8 cellular contexts compared by ENCODE assay signal in genomic region chr3:78645628-78646310, GRCh38.
A peak's percentile ranks its signal among the peaks of the same experiment; 100 is the strongest.
DNase-seq lines count a peak whose midpoint lies in the region; TF ChIP-seq lines count a peak whose summit lies in the region.

No MANE protein-coding gene starts in this region.

- H3K79me2 ChIP-seq in SK-N-SH (ENCODE audit: insufficient read depth) (no peaks in the 10 kb centered on the region), parathyroid adenoma (no peaks in the 10 kb centered on the region)

- no peak overlapping the region; a peak in 1 of 4 replicates for H3K4me3 ChIP-seq in SK-N-SH (ENCODE audit: low read depth in 2 of 2, low read length in 1 of 2)
- H3K4me3 ChIP-seq in parathyroid adenoma (ENCODE audit: low read depth, low read length), result no peak overlapping the region

- peak; percentile 93 for TF ChIP-seq RAD21 in SK-N-SH (IDR thresholded peaks at IDR 0.05; ENCODE audit: low read length)

- no peaks in the 10 kb centered on the region for H3K36me3 Mint-ChIP-seq in activated CD4-positive, alpha-beta T cell treated with anti-CD3 and anti-CD28 coated beads, Interleukin-2, amount 10 ng/mL, durations not matched to agents 7 days and 5 days (ENCODE audit: low read depth)

- no peak overlapping the region for H3K4me3 Mint-ChIP-seq in activated CD4-positive, alpha-beta T cell treated with anti-CD3 and anti-CD28 coated beads, Interleukin-2, amount 10 ng/mL, durations not matched to agents 7 days and 5 days

- H3K36me3 ChIP-seq in SK-N-SH (replicated peaks in 1 of 2; ENCODE audit: control insufficient read depth in 1 of 2, insufficient read depth in 2 of 2, low read length in 1 of 2) (peaks cover 0 to 3% of the 10 kb centered on the region in 2 experiments), parathyroid adenoma (ENCODE audit: control insufficient read depth, insufficient read depth, low read length) (no peaks in the 10 kb centered on the region)

- H3K9ac ChIP-seq in SK-N-SH (no peak overlapping the region), parathyroid adenoma (no peak overlapping the region)

- H3K27me3 ChIP-seq in SK-N-SH (ENCODE audit: insufficient read depth), result no peaks in the 10 kb centered on the region
- no peaks in the 10 kb centered on the region for H3K27me3 ChIP-seq in parathyroid adenoma (ENCODE audit: control insufficient read depth, insufficient read depth, low read length)

- TF ChIP-seq CTCF in SK-N-SH (IDR thresholded peaks at IDR 0.05) (peak; percentile 94), parathyroid adenoma (IDR thresholded peaks at IDR 0.05) (peak; percentile 82)

- H3K27ac ChIP-seq in SK-N-SH (ENCODE audit: low read depth in 2 of 2, low read length in 1 of 2) (no peak overlapping the region), parathyroid adenoma (no peak overlapping the region)

- peaks cover 5% of the 10 kb centered on the region for H3F3A ChIP-seq in SK-N-SH (replicated peaks; ENCODE audit: insufficient read depth)

- no peaks in the 10 kb centered on the region for H3K9me3 Mint-ChIP-seq in activated CD4-positive, alpha-beta T cell treated with anti-CD3 and anti-CD28 coated beads, Interleukin-2, amount 10 ng/mL, durations not matched to agents 7 days and 5 days

- H2AFZ ChIP-seq in SK-N-SH (ENCODE audit: low read depth) (no peak overlapping the region), parathyroid adenoma (no peak overlapping the region)

- TF ChIP-seq EP300 in SK-N-SH (IDR thresholded peaks at IDR 0.05; ENCODE audit: borderline replicate concordance in 1 of 2, low read depth in 1 of 2, low read length in 1 of 2), result no peak

- DNase-seq in activated CD4-positive, alpha-beta T cell treated with anti-CD3 and anti-CD28 coated beads, Interleukin-2, amount 10 ng/mL, durations not matched to agents 7 days and 5 days, result peak; percentile 32
- DNase-seq in activated CD4-positive, alpha-beta T cell treated with anti-CD3 and anti-CD28 coated beads for 1 hour, result no peak
- DNase-seq in HCEC 1CT (peak; percentile 69), LoVo (ENCODE audit: low spot score) (peak; percentile 62), SK-N-SH (peak; percentile 36), fibroblast of the conjunctiva (ENCODE audit: low read depth) (peak; percentile 65)
- no peak for DNase-seq in activated T-cell treated with anti-CD3 and anti-CD28 coated beads, Interleukin-2, amount 50 U/mL, for 1 hour

- WGBS in SK-N-SH (ENCODE audit: low lambda C conversion rate), result 55% methylated on average over 4 of the region's 4 CpGs

- H3K4me2 ChIP-seq in SK-N-SH (no peak overlapping the region), parathyroid adenoma (ENCODE audit: low read length) (no peak overlapping the region)

- H3K4me1 ChIP-seq in SK-N-SH (ENCODE audit: control insufficient read depth in 1 of 2, insufficient read depth in 2 of 2, low read depth in 1 of 2, low read length in 1 of 2), result no peaks in the 10 kb centered on the region
- H3K4me1 ChIP-seq in parathyroid adenoma, result no peaks in the 10 kb centered on the region

- CTCF ChIA-PET in activated CD4-positive, alpha-beta T cell treated with anti-CD3 and anti-CD28 coated beads, Interleukin-2, amount 10 ng/mL, durations not matched to agents 7 days and 5 days (lab: Charles Lee), result interaction anchor here (0.6 kb wide), 1 partner anchor 23 kb away, joined by 4 read pairs; no protein-coding TSS in a partner anchor
- CTCF ChIA-PET in SK-N-SH (lab: Yijun Ruan, JAX), result interaction anchor here (0.5 to 4.3 kb wide), 63 partner anchors 10 to 1966 kb away, joined by 3 to 32 read pairs (median 4); no protein-coding TSS in a partner anchor

- H3K4me1 Mint-ChIP-seq in activated CD4-positive, alpha-beta T cell treated with anti-CD3 and anti-CD28 coated beads, Interleukin-2, amount 10 ng/mL, durations not matched to agents 7 days and 5 days, result no peaks in the 10 kb centered on the region

- POLR2A ChIA-PET in activated CD4-positive, alpha-beta T cell treated with anti-CD3 and anti-CD28 coated beads, Interleukin-2, amount 10 ng/mL, durations not matched to agents 7 days and 5 days (lab: Charles Lee), result no interaction called here
- POLR2A ChIA-PET in SK-N-SH (lab: Yijun Ruan, JAX), result no interaction called here

- no peaks in the 10 kb centered on the region for H3K27me3 Mint-ChIP-seq in activated CD4-positive, alpha-beta T cell treated with anti-CD3 and anti-CD28 coated beads, Interleukin-2, amount 10 ng/mL, durations not matched to agents 7 days and 5 days

- H3K9me2 ChIP-seq in SK-N-SH, result no peaks in the 10 kb centered on the region

- no peaks in the 10 kb centered on the region for H4K20me1 ChIP-seq in SK-N-SH (ENCODE audit: insufficient read depth)

- H3K9me3 ChIP-seq in SK-N-SH (no peaks in the 10 kb centered on the region), parathyroid adenoma (ENCODE audit: control insufficient read depth, low read length) (no peaks in the 10 kb centered on the region)

- no peak overlapping the region for H3K27ac Mint-ChIP-seq in activated CD4-positive, alpha-beta T cell treated with anti-CD3 and anti-CD28 coated beads, Interleukin-2, amount 10 ng/mL, durations not matched to agents 7 days and 5 days

TF ChIP-seq in SK-N-SH, 30 proteins besides CTCF, POLR2A, EP300 and RAD21:
- TF ChIP-seq SMC3 (IDR thresholded peaks at IDR 0.05; ENCODE audit: low read depth, low read length), result peak; percentile 68
- TF ChIP-seq NRF1 (IDR thresholded peaks at IDR 0.05; ENCODE audit: low read depth, low read length), result no peak
- TF ChIP-seq USF1 (IDR thresholded peaks at IDR 0.05; ENCODE audit: borderline replicate concordance, low read depth), result no peak
- peak; percentile 70 for TF ChIP-seq GATA2 (CRISPR knock-in tag; IDR thresholded peaks at IDR 0.05)
- no peak for TF ChIP-seq NFIC (IDR thresholded peaks at IDR 0.05; ENCODE audit: borderline replicate concordance)
- TF ChIP-seq JUND (IDR thresholded peaks at IDR 0.05), result no peak
- TF ChIP-seq TEAD4 (IDR thresholded peaks at IDR 0.05; ENCODE audit: borderline replicate concordance, insufficient read depth), result no peak
- TF ChIP-seq ELF1 (IDR thresholded peaks at IDR 0.05), result no peak

Comparison
In these comparisons a context has a peak if more than half of its experiments do, and no peak if none do; other contexts are left out.
1. DNase-seq: peak in activated CD4-positive, alpha-beta T cell treated with anti-CD3 and anti-CD28 coated beads, Interleukin-2, amount 10 ng/mL, durations not matched to agents 7 days and 5 days (single experiment), HCEC 1CT (single experiment), LoVo (single experiment), SK-N-SH (single experiment) and fibroblast of the conjunctiva (single experiment); none in activated CD4-positive, alpha-beta T cell treated with anti-CD3 and anti-CD28 coated beads for 1 hour (single experiment) and activated T-cell treated with anti-CD3 and anti-CD28 coated beads, Interleukin-2, amount 50 U/mL, for 1 hour (single experiment).